In genomic region chr9:130461218-130461630, GRCh38 we compare ENCODE assay signal across 8 cellular contexts. TPM values are rescaled to one million over a fixed set of nuclear protein-coding genes. Genes with fewer than 3 reads are reported as not detected.
DNase-seq lines count a peak whose midpoint lies in the region; ATAC-seq and TF ChIP-seq lines count a peak whose summit lies in the region.

No MANE protein-coding gene starts in this region.

- in situ Hi-C loops in Panc1 (cut with HindIII; ENCODE audit: low pct_unique_long_range_greater_than_20kb, low sequenced_read_pairs), result no loop called here

- peak; percentile 82 for TF ChIP-seq CTCF in AG09319 (IDR thresholded peaks at IDR 0.05; ENCODE audit: low read depth, low read length)
- peak; percentile 86 for TF ChIP-seq CTCF in GM20000 (IDR thresholded peaks at IDR 0.05; ENCODE audit: extremely low read depth, missing control alignments)
- peak; percentile 81 for TF ChIP-seq CTCF in Panc1 (IDR thresholded peaks at IDR 0.05)
- TF ChIP-seq CTCF in foreskin keratinocyte (conservative IDR thresholded peaks at IDR 0.05), result peak; percentile 88
- peak; percentile 97 for TF ChIP-seq CTCF in progenitor cell of endocrine pancreas (IDR thresholded peaks at IDR 0.05; ENCODE audit: unreplicated experiment)
- peak; percentile 78 to 86 (median 83) for TF ChIP-seq CTCF in vagina (IDR thresholded peaks at IDR 0.05)

- no TSS peak for BruUV-seq in Panc1 (replicated peaks; lab: Mats Ljungman, UMichigan)

- POLR2A ChIA-PET in Panc1 (lab: Charles Lee), result no interaction called here

- H3K36me3 ChIP-seq in Panc1 (ENCODE audit: control insufficient read depth, insufficient read depth, low read length) (no peaks in the 10 kb centered on the region), vagina (peaks cover 0 to 3% of the 10 kb centered on the region in 2 donors)

- no peaks in the 10 kb centered on the region for H3K36me3 Mint-ChIP-seq in progenitor cell of endocrine pancreas (ENCODE audit: insufficient read depth)

- H3K9me3 Mint-ChIP-seq in progenitor cell of endocrine pancreas (ENCODE audit: low read depth), result no peaks in the 10 kb centered on the region

- H3K4me3 ChIP-seq in Panc1 (ENCODE audit: low read depth in 2 of 2, low read length in 2 of 2) (no peak overlapping the region), vagina (no peak overlapping the region)

- H3K27me3 ChIP-seq in Panc1 (ENCODE audit: control insufficient read depth, insufficient read depth, low read length) (no peaks in the 10 kb centered on the region), foreskin keratinocyte (no peaks in the 10 kb centered on the region), vagina (no peaks in the 10 kb centered on the region)

- CTCF ChIA-PET in Panc1 (lab: Charles Lee), result interaction anchor here (0.6 kb wide), 1 partner anchor 1003 kb away, joined by 4 read pairs; no protein-coding TSS in a partner anchor

- H3K4me3 Mint-ChIP-seq in progenitor cell of endocrine pancreas (ENCODE audit: low read depth), result no peak overlapping the region

- no peaks in the 10 kb centered on the region for H3K4me1 ChIP-seq in Panc1 (ENCODE audit: control insufficient read depth, insufficient read depth, low read length)
- H3K4me1 ChIP-seq in foreskin keratinocyte, result no peaks in the 10 kb centered on the region
- no peaks in the 10 kb centered on the region for H3K4me1 ChIP-seq in vagina

- TF ChIP-seq POLR2A in vagina (IDR thresholded peaks at IDR 0.05), result no peak

- H3K27me3 Mint-ChIP-seq in progenitor cell of endocrine pancreas, result peaks cover 16% of the 10 kb centered on the region

- H3K9me3 ChIP-seq in Panc1 (ENCODE audit: control insufficient read depth, insufficient read depth, low read depth, low read length) (no peaks in the 10 kb centered on the region), vagina (no peaks in the 10 kb centered on the region)

- H3K27ac ChIP-seq in Panc1 (ENCODE audit: low read length) (no peak overlapping the region), foreskin keratinocyte (no peak overlapping the region), vagina (no peak overlapping the region)

- no peak for DNase-seq in AG09319 (ENCODE audit: extremely low read depth, low read depth)
- DNase-seq in GM20000 (ENCODE audit: low spot score), result peak; percentile 83
- peak; percentile 12 for DNase-seq in Panc1 (ENCODE audit: low read depth, low spot score)
- DNase-seq in activated T-helper 1 cell treated with anti-CD3 and anti-CD28 coated beads, Interleukin-2, amount 50 U/mL, for 16 hours (ENCODE audit: low read depth in 1 of 2, low spot score in 1 of 2), result peak; percentile 60
- DNase-seq in foreskin keratinocyte, result no peak
- peak; percentile 80 for DNase-seq in progenitor cell of endocrine pancreas (ENCODE audit: low spot score, unreplicated experiment)
- no peak for DNase-seq in vagina (ENCODE audit: extremely low spot score in 2 of 2)
- DNase-seq in H4 (ENCODE audit: low spot score), result no peak

- intact Hi-C loops in Panc1 (cut with micrococcal nuclease; ENCODE audit: unreplicated experiment), result no loop called here
- intact Hi-C loops in vagina (cut with DNase I), result loop anchor here (2.0 kb wide), 1 partner anchor 222 kb away; no protein-coding TSS in a partner anchor

- no peaks in the 10 kb centered on the region for H3K4me1 Mint-ChIP-seq in progenitor cell of endocrine pancreas (ENCODE audit: low read depth)

- H3K27ac Mint-ChIP-seq in progenitor cell of endocrine pancreas, result no peak overlapping the region

- ATAC-seq in Panc1 (peak; percentile 82), foreskin keratinocyte (peak; percentile 39)

RNA-seq across cellular contexts. Expression of gene ASS1, which starts 16.5 kb away (rescaled TPM):
- 26.2 TPM for total RNA-seq in Panc1 (2021; ENCODE audit: unreplicated experiment)
- 56.4 TPM for polyA plus RNA-seq in Panc1 (2012; ENCODE audit: insufficient read length)
- total RNA-seq in foreskin keratinocyte, result 40.8 and 62.6 TPM in 2 replicates
- polyA plus RNA-seq in foreskin keratinocyte, result 40.9 and 66.4 TPM in 2 replicates
- total RNA-seq in progenitor cell of endocrine pancreas, result 6.5 and 7.7 TPM in 2 replicates
- 84.0 TPM for total RNA-seq in vagina
- total RNA-seq in H4 (2014; rRNA removed; shearing (Covaris generic)), result 55.2 and 63.6 TPM in 2 replicates

Comparison
In these comparisons a context has a peak if more than half of its experiments do, and no peak if none do; other contexts are left out.
1. DNase-seq: peak in GM20000 (single experiment), Panc1 (single experiment), activated T-helper 1 cell treated with anti-CD3 and anti-CD28 coated beads, Interleukin-2, amount 50 U/mL, for 16 hours (2 of 2) and progenitor cell of endocrine pancreas (single experiment); none in AG09319 (single experiment), foreskin keratinocyte (0 of 2), vagina (0 of 2) and H4 (single experiment).
2. Peak in every context shown above with its lines, with median percentiles within 50 percentile points of each other: CTCF ChIP-seq.